In genomic region chr5:16713386-16713928, GRCh38 we compare ENCODE assay signal across 9 cellular contexts.
DNase-seq lines count a peak whose midpoint lies in the region; ATAC-seq and TF ChIP-seq lines count a peak whose summit lies in the region.
"Had no signal": no experiment of that assay in that cellular context is flagged by ENCODE, and none has a peak within 500 bp of the region (broad histone marks: within the 10 kb centered on the region; RNA-seq: fewer than 3 reads in every experiment).

No MANE protein-coding gene starts in this region.

- TF ChIP-seq POLR2A in heart left ventricle (IDR thresholded peaks at IDR 0.05), result no peak

- H3K4me3 ChIP-seq in H7 (ENCODE audit: insufficient read depth, low read depth, low read length) (no peak overlapping the region), heart left ventricle (peak overlapping the region in 9 of 12 donors; percentile 22 to 49 (median 38))
- H3K4me3 ChIP-seq: uterus had no signal

- peaks cover 0 to 16% (median 0%) of the 10 kb centered on the region in 12 donors for H3K4me1 ChIP-seq in heart left ventricle
- H3K4me1 ChIP-seq: uterus had no signal

- no peak overlapping the region for H3K27ac ChIP-seq in heart left ventricle
- H3K27ac ChIP-seq: uterus had no signal

- intact Hi-C loops in heart left ventricle (cut with DNase I), result no loop called here

- peaks cover 15% of the 10 kb centered on the region for H3K27me3 Mint-ChIP-seq in activated naive CD8-positive, alpha-beta T cell treated with anti-CD3 and anti-CD28 coated beads, Interleukin-2, amount 10 ng/mL, durations not matched to agents 7 days and 5 days

- no peak overlapping the region for H3K27ac Mint-ChIP-seq in activated naive CD8-positive, alpha-beta T cell treated with anti-CD3 and anti-CD28 coated beads, Interleukin-2, amount 10 ng/mL, durations not matched to agents 7 days and 5 days

- H3K27me3 ChIP-seq in H7 (ENCODE audit: control insufficient read depth, insufficient read depth, low read length) (no peaks in the 10 kb centered on the region), heart left ventricle (no peaks in the 10 kb centered on the region)
- H3K27me3 ChIP-seq: uterus had no signal

- POLR2A ChIA-PET in activated naive CD8-positive, alpha-beta T cell treated with anti-CD3 and anti-CD28 coated beads, Interleukin-2, amount 10 ng/mL, durations not matched to agents 7 days and 5 days (lab: Charles Lee), result no interaction called here

- H3K36me3 Mint-ChIP-seq in activated naive CD8-positive, alpha-beta T cell treated with anti-CD3 and anti-CD28 coated beads, Interleukin-2, amount 10 ng/mL, durations not matched to agents 7 days and 5 days, result no peaks in the 10 kb centered on the region

- H3K36me3 ChIP-seq in H7 (replicated peaks; ENCODE audit: control insufficient read depth, insufficient read depth, low read length), result peaks cover 21% of the 10 kb centered on the region
- H3K36me3 ChIP-seq in heart left ventricle, result peaks cover 0 to 22% (median 3%) of the 10 kb centered on the region in 9 donors
- H3K36me3 ChIP-seq: uterus had no signal

- no peaks in the 10 kb centered on the region for H3K4me1 Mint-ChIP-seq in activated naive CD8-positive, alpha-beta T cell treated with anti-CD3 and anti-CD28 coated beads, Interleukin-2, amount 10 ng/mL, durations not matched to agents 7 days and 5 days

- H3K9me3 ChIP-seq in heart left ventricle, result no peaks in the 10 kb centered on the region
- H3K9me3 ChIP-seq: uterus had no signal

- no peak for ATAC-seq in activated naive CD8-positive, alpha-beta T cell treated with anti-CD3 and anti-CD28 coated beads, Interleukin-2, amount 10 ng/mL, durations not matched to agents 7 days and 5 days (ENCODE audit: low read depth)
- ATAC-seq in heart left ventricle (peak in 2 of 4 donors; percentile 33 to 57), GM19023 (IDR thresholded peaks at IDR 0.05; ENCODE audit: unreplicated experiment) (no peak), HG03159 (IDR thresholded peaks at IDR 0.05; ENCODE audit: unreplicated experiment) (no peak), HG03521 (IDR thresholded peaks at IDR 0.05; ENCODE audit: unreplicated experiment) (no peak)

- H3K4me3 Mint-ChIP-seq in activated naive CD8-positive, alpha-beta T cell treated with anti-CD3 and anti-CD28 coated beads, Interleukin-2, amount 10 ng/mL, durations not matched to agents 7 days and 5 days, result peak overlapping the region; percentile 39

- 37 to 49% (median 44%) methylated on average over 14 of the region's 14 CpGs for WGBS in heart left ventricle, 4 donors

- peak; percentile 87 for DNase-seq in H7
- no peak for DNase-seq in activated naive CD8-positive, alpha-beta T cell treated with anti-CD3 and anti-CD28 coated beads, Interleukin-2, amount 10 ng/mL, durations not matched to agents 7 days and 5 days
- no peak for DNase-seq in heart left ventricle
- peak; percentile 80 for DNase-seq in putamen (ENCODE audit: low spot score)
- no peak for DNase-seq in NCI-H2196 (lab: John Stamatoyannopoulos, UW; ENCODE audit: unreplicated experiment)
- DNase-seq: uterus had no signal

- no peak for TF ChIP-seq CTCF in heart left ventricle (IDR thresholded peaks at IDR 0.05)

- H3K9me3 Mint-ChIP-seq in activated naive CD8-positive, alpha-beta T cell treated with anti-CD3 and anti-CD28 coated beads, Interleukin-2, amount 10 ng/mL, durations not matched to agents 7 days and 5 days, result no peaks in the 10 kb centered on the region

Comparison
In these comparisons a context has a peak if more than half of its experiments do, and no peak if none do; other contexts are left out.
1. DNase-seq: peak in H7 (single experiment) and putamen (single experiment); none in activated naive CD8-positive, alpha-beta T cell treated with anti-CD3 and anti-CD28 coated beads, Interleukin-2, amount 10 ng/mL, durations not matched to agents 7 days and 5 days (single experiment), heart left ventricle (0 of 5) and NCI-H2196 (single experiment).